ENCODE assay signal across 8 cellular contexts in genomic region chr3:50327943-50328691, GRCh38. TPM values are rescaled to one million over a fixed set of nuclear protein-coding genes. Genes with fewer than 3 reads are reported as not detected.
DNase-seq lines count a peak whose midpoint lies in the region; ATAC-seq and TF ChIP-seq lines count a peak whose summit lies in the region.

Gene TUSC2, minus strand, starts transcription at chr3:50328223. Its CDS starts 124 bp downstream, at chr3:50328099.

- DNase-seq in DMS114 treated with DMSO at 0.1 percent for 48 hours (lab: John Stamatoyannopoulos, UW; ENCODE audit: unreplicated experiment): peak; percentile 77
- peak; percentile 94 for DNase-seq in activated T-cell treated with anti-CD3 and anti-CD28 coated beads, Interleukin-2, amount 50 U/mL, for 24 hours
- peak; percentile 90 to 92 for DNase-seq in stimulated activated CD8-positive, alpha-beta memory T cell treated with anti-CD3 and anti-CD28 coated beads, Interleukin-7, amount 100 ng/mL, for 4 hours (ENCODE audit: low read depth in 2 of 2)

- H3K4me1 ChIP-seq in esophagus (ENCODE audit: control insufficient read depth in 2 of 2, insufficient read depth in 2 of 2, low read length in 1 of 2) (peaks cover 0 to 9% of the 10 kb centered on the region in 2 donors), muscle layer of duodenum (ENCODE audit: control insufficient read depth in 1 of 2, insufficient read depth in 2 of 2, low read length in 2 of 2) (peaks cover 15 to 39% of the 10 kb centered on the region in 2 donors)

- H3K27me3 Mint-ChIP-seq in activated T-cell treated with anti-CD3 and anti-CD28 coated beads, Interleukin-2, amount 50 U/mL, for 24 hours: no peaks in the 10 kb centered on the region

- H3K4me1 Mint-ChIP-seq in activated T-cell treated with anti-CD3 and anti-CD28 coated beads, Interleukin-2, amount 50 U/mL, for 24 hours (ENCODE audit: low read depth): peaks cover 34% of the 10 kb centered on the region

- TF ChIP-seq EP300 in Ishikawa (IDR thresholded peaks at IDR 0.05; ENCODE audit: borderline replicate concordance): peak; percentile 58

- H3K4me3 ChIP-seq in esophagus (ENCODE audit: low read depth in 1 of 2, low read length in 2 of 2): peak within 1 kb of the TSS; percentile 91 to 97
- H3K4me3 ChIP-seq in muscle layer of duodenum (ENCODE audit: low read depth in 1 of 2, low read length in 2 of 2): peak within 1 kb of the TSS; percentile 81 to 98

- peak; percentile 86 for ATAC-seq in GM21576 (IDR thresholded peaks at IDR 0.05; ENCODE audit: unreplicated experiment)

- H3K36me3 ChIP-seq in esophagus (ENCODE audit: control insufficient read depth in 2 of 2, insufficient read depth in 2 of 2, low read length in 1 of 2) (peaks cover 16 to 31% of the 10 kb centered on the region in 2 donors), muscle layer of duodenum (ENCODE audit: control insufficient read depth in 1 of 2, insufficient read depth in 2 of 2, low read length in 2 of 2) (peaks cover 20 to 41% of the 10 kb centered on the region in 2 donors)

- H3K27me3 ChIP-seq in esophagus (ENCODE audit: control insufficient read depth in 1 of 2, insufficient read depth in 2 of 2, low read length in 2 of 2) (no peaks in the 10 kb centered on the region), muscle layer of duodenum (ENCODE audit: low read depth, low read length) (no peaks in the 10 kb centered on the region)

- H3K9me3 ChIP-seq in esophagus (ENCODE audit: control insufficient read depth in 2 of 2, insufficient read depth in 1 of 2, low read depth in 1 of 2, low read length in 1 of 2): peaks cover 0 to 2% of the 10 kb centered on the region in 2 donors
- H3K9me3 ChIP-seq in muscle layer of duodenum (ENCODE audit: control insufficient read depth in 1 of 2, low read length in 2 of 2): no peaks in the 10 kb centered on the region

- WGBS in esophagus, 2 donors: 2% methylated on average over 55 of the region's 55 CpGs

- TF ChIP-seq RAD21 in Ishikawa (IDR thresholded peaks at IDR 0.05; ENCODE audit: low read depth): no peak

- H3K27ac Mint-ChIP-seq in activated T-cell treated with anti-CD3 and anti-CD28 coated beads, Interleukin-2, amount 50 U/mL, for 24 hours: peak within 1 kb of the TSS; percentile 94

- peak within 1 kb of the TSS; percentile 89 for H3K4me3 Mint-ChIP-seq in activated T-cell treated with anti-CD3 and anti-CD28 coated beads, Interleukin-2, amount 50 U/mL, for 24 hours

- H3K27ac ChIP-seq in esophagus (ENCODE audit: low read depth in 2 of 2, low read length in 1 of 2): peak within 1 kb of the TSS; percentile 88 to 92
- peak within 1 kb of the TSS; percentile 80 for H3K27ac ChIP-seq in muscle layer of duodenum (ENCODE audit: low read length)

- peaks cover 87% of the 10 kb centered on the region for H3K36me3 Mint-ChIP-seq in activated T-cell treated with anti-CD3 and anti-CD28 coated beads, Interleukin-2, amount 50 U/mL, for 24 hours (ENCODE audit: low read depth)

- no peaks in the 10 kb centered on the region for H3K9me3 Mint-ChIP-seq in activated T-cell treated with anti-CD3 and anti-CD28 coated beads, Interleukin-2, amount 50 U/mL, for 24 hours

TF ChIP-seq in Ishikawa, 13 proteins besides CTCF, POLR2A, EP300 and RAD21 (continues in another document):
- TF ChIP-seq EGR1 (IDR thresholded peaks at IDR 0.05) (peak; percentile 40; the same call in 1 of the 2 replicates), CREB1 (IDR thresholded peaks at IDR 0.05; ENCODE audit: low read depth) (peak; percentile 75), TEAD4 (IDR thresholded peaks at IDR 0.05) (no peak), USF1 (IDR thresholded peaks at IDR 0.05) (no peak), NFIC (IDR thresholded peaks at IDR 0.05) (no peak), MAX (IDR thresholded peaks at IDR 0.05) (peak; percentile 78), TAF1 (IDR thresholded peaks at IDR 0.05; ENCODE audit: low read depth) (peak; percentile 76; the same call in 1 of the 2 replicates), FOXM1 (IDR thresholded peaks at IDR 0.05; ENCODE audit: borderline replicate concordance, low read depth) (no peak), CEBPB (IDR thresholded peaks at IDR 0.05) (no peak), ZBTB7A (IDR thresholded peaks at IDR 0.05; ENCODE audit: low read depth) (no peak), TCF12 (IDR thresholded peaks at IDR 0.05; ENCODE audit: low read depth) (0 out of 2 replicates have a peak, but pooled peaks have one; percentile 29)

TF ChIP-seq in PFSK-1, 5 proteins besides CTCF, POLR2A, EP300 and RAD21:
- no peak; the same call in 1 of the 2 replicates for TF ChIP-seq SIN3A (IDR thresholded peaks at IDR 0.05; ENCODE audit: borderline replicate concordance, insufficient read depth, low read length)
- TF ChIP-seq REST (IDR thresholded peaks at IDR 0.05; ENCODE audit: insufficient read depth in 1 of 2, low read depth in 2 of 2, low read length in 2 of 2): peak; percentile 53 to 54; a peak in 2 of 4 replicates
- TF ChIP-seq TAF1 (IDR thresholded peaks at IDR 0.05; ENCODE audit: borderline replicate concordance, insufficient read depth, low read length): peak; percentile 78; the same call in 1 of the 2 replicates
- TF ChIP-seq POLR2AphosphoS5 (IDR thresholded peaks at IDR 0.05; ENCODE audit: low read depth, low read length): peak; percentile 79

RNA-seq across cellular contexts. Expression of gene TUSC2, which starts in this region (rescaled TPM):
- 46.1 TPM for polyA plus RNA-seq in PFSK-1 (2012; ENCODE audit: insufficient read length, low read depth)
- polyA plus RNA-seq in esophagus: 10 to 100 TPM; 14.2 to 34.6 TPM

Comparison
In these comparisons a context has a peak if more than half of its experiments do, and no peak if none do; other contexts are left out.
1. Peak in every context shown above with its lines: DNase-seq, ATAC-seq, H3K4me3 ChIP-seq and H3K27ac ChIP-seq.